Comparison of ENCODE assay signal across 38 cellular contexts in the genomic region with DNA sequence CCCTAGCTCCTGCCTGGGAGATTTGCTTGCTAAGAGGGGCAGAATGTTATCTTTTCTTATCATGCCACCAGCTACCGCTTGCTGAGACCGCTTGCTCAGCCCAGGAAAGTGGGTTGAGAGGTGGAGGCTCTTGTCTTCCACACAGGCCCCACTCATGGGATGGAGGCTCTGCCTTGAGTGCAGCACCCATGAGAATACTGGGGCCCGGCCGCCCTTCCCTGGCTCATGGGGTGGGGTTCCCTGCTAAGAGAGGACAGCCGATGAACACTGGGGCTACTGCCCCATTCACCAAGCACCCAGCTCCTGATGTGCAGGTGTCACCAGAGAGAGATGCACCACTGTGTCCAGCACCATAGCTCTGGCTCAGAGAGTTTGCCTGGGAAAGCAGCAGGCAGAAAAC.
"Had no signal": no experiment of that assay in that cellular context is flagged by ENCODE, and none has a peak within 500 bp of the region (broad histone marks: within the 10 kb centered on the region; RNA-seq: fewer than 3 reads in every experiment).

No MANE protein-coding gene starts in this region.

- H3K4me1 Mint-ChIP-seq: activated CD4-positive, alpha-beta T cell treated with anti-CD3 and anti-CD28 coated beads, Interleukin-2, amount 10 ng/mL, durations not matched to agents 24 days and 14 days; activated naive CD8-positive, alpha-beta T cell treated with anti-CD3 and anti-CD28 coated beads for 36 hours; activated T-helper 17 cell treated with anti-CD3 and anti-CD28 coated beads, Interleukin-2, amount 50 U/mL, for 72 hours; brain; central memory CD8-positive, alpha-beta T cell had no signal

- H3K36me3 ChIP-seq: adrenal gland, cardiac muscle cell had no signal

- FAIRE-seq: bronchial epithelial cell, TTC549 had no signal

- H3K27ac Mint-ChIP-seq: activated B cell treated with CpG ODN at 0.5 μM for 24 hours; activated CD4-positive, alpha-beta memory T cell treated with anti-CD3 and anti-CD28 coated beads for 36 hours; activated CD4-positive, alpha-beta T cell treated with anti-CD3 and anti-CD28 coated beads, Interleukin-2, amount 10 ng/mL, durations not matched to agents 24 days and 14 days; activated CD8-positive, alpha-beta T cell treated with anti-CD3 and anti-CD28 coated beads for 36 hours; activated naive CD4-positive, alpha-beta T cell treated with anti-CD3 and anti-CD28 coated beads for 36 hours; activated naive CD8-positive, alpha-beta T cell treated with anti-CD3 and anti-CD28 coated beads for 36 hours; activated T-cell treated with anti-CD3 and anti-CD28 coated beads, Interleukin-2, amount 50 U/mL, for 72 hours; activated T-helper 1 cell treated with anti-CD3 and anti-CD28 coated beads, Interleukin-12 subunit alpha, Interleukin-12 subunit beta, Interleukin-2, Interleukin-4 antibody, amounts not matched to agents 30 ng/mL and 10 ng/mL and 1 ng/mL, durations not matched to agents 14 hours and 24 hours and 36 hours; activated T-helper 17 cell treated with anti-CD3 and anti-CD28 coated beads, Interleukin-2, amount 50 U/mL, for 72 hours; brain; T-helper 1 cell treated with Interleukin-12 subunit alpha and Interleukin-12 subunit beta and Interleukin-4 antibody, amounts not matched to agents 30 μg/mL and 1 μg/mL, for 36 hours; T-helper 2 cell treated with Interferon-gamma antibody and Interleukin-4, amounts not matched to agents 5 μg/mL and 100 μg/mL, for 36 hours had no signal

- H3K27ac ChIP-seq: adrenal gland, cardiac muscle cell, VCaP had no signal

- H3K4me3 Mint-ChIP-seq: activated B cell treated with CpG ODN at 0.5 μM for 24 hours; activated CD4-positive, alpha-beta memory T cell treated with anti-CD3 and anti-CD28 coated beads for 36 hours; activated CD4-positive, alpha-beta T cell treated with anti-CD3 and anti-CD28 coated beads, Interleukin-2, amount 10 ng/mL, durations not matched to agents 24 days and 14 days; activated CD8-positive, alpha-beta T cell treated with anti-CD3 and anti-CD28 coated beads for 36 hours; activated naive CD4-positive, alpha-beta T cell treated with anti-CD3 and anti-CD28 coated beads for 36 hours; activated naive CD8-positive, alpha-beta T cell treated with anti-CD3 and anti-CD28 coated beads for 36 hours; activated T-cell treated with anti-CD3 and anti-CD28 coated beads, Interleukin-2, amount 50 U/mL, for 4 hours; activated T-cell treated with anti-CD3 and anti-CD28 coated beads, Interleukin-2, amount 50 U/mL, for 72 hours; activated T-helper 1 cell treated with anti-CD3 and anti-CD28 coated beads, Interleukin-12 subunit alpha, Interleukin-12 subunit beta, Interleukin-2, Interleukin-4 antibody, amounts not matched to agents 30 ng/mL and 10 ng/mL and 1 ng/mL, durations not matched to agents 14 hours and 24 hours and 36 hours; activated T-helper 17 cell treated with anti-CD3 and anti-CD28 coated beads, Interleukin-2, amount 50 U/mL, for 72 hours; brain; central memory CD8-positive, alpha-beta T cell; T-helper 1 cell treated with Interleukin-12 subunit alpha and Interleukin-12 subunit beta and Interleukin-4 antibody, amounts not matched to agents 30 μg/mL and 1 μg/mL, for 36 hours; T-helper 2 cell treated with Interferon-gamma antibody and Interleukin-4, amounts not matched to agents 5 μg/mL and 100 μg/mL, for 36 hours had no signal

- H3K9me3 Mint-ChIP-seq: activated B cell treated with CpG ODN at 0.5 μM for 24 hours; activated CD4-positive, alpha-beta memory T cell treated with anti-CD3 and anti-CD28 coated beads for 36 hours; activated CD4-positive, alpha-beta T cell treated with anti-CD3 and anti-CD28 coated beads, Interleukin-2, amount 10 ng/mL, durations not matched to agents 24 days and 14 days; activated CD8-positive, alpha-beta T cell treated with anti-CD3 and anti-CD28 coated beads for 36 hours; activated naive CD4-positive, alpha-beta T cell treated with anti-CD3 and anti-CD28 coated beads for 36 hours; activated naive CD4-positive, alpha-beta T cell treated with anti-CD3 and anti-CD28 coated beads, Interleukin-2, amount 50 U/mL, for 72 hours; activated naive CD8-positive, alpha-beta T cell treated with anti-CD3 and anti-CD28 coated beads for 36 hours; activated T-cell treated with anti-CD3 and anti-CD28 coated beads, Interleukin-2, amount 50 U/mL, for 4 hours; activated T-cell treated with anti-CD3 and anti-CD28 coated beads, Interleukin-2, amount 50 U/mL, for 72 hours; activated T-helper 1 cell treated with anti-CD3 and anti-CD28 coated beads, Interleukin-12 subunit alpha, Interleukin-12 subunit beta, Interleukin-2, Interleukin-4 antibody, amounts not matched to agents 30 ng/mL and 10 ng/mL and 1 ng/mL, durations not matched to agents 14 hours and 24 hours and 36 hours; activated T-helper 17 cell treated with anti-CD3 and anti-CD28 coated beads, Interleukin-2, amount 50 U/mL, for 72 hours; central memory CD8-positive, alpha-beta T cell; T-helper 1 cell treated with Interleukin-12 subunit alpha and Interleukin-12 subunit beta and Interleukin-4 antibody, amounts not matched to agents 30 μg/mL and 1 μg/mL, for 36 hours; T-helper 2 cell treated with Interferon-gamma antibody and Interleukin-4, amounts not matched to agents 5 μg/mL and 100 μg/mL, for 36 hours had no signal

- H3K9me3 ChIP-seq: adrenal gland had no signal

- H3K36me3 Mint-ChIP-seq: activated CD4-positive, alpha-beta memory T cell treated with anti-CD3 and anti-CD28 coated beads for 36 hours; activated naive CD4-positive, alpha-beta T cell treated with anti-CD3 and anti-CD28 coated beads, Interleukin-2, amount 50 U/mL, for 72 hours; activated naive CD8-positive, alpha-beta T cell treated with anti-CD3 and anti-CD28 coated beads for 36 hours; brain had no signal

- H3K27me3 Mint-ChIP-seq: activated CD4-positive, alpha-beta memory T cell treated with anti-CD3 and anti-CD28 coated beads for 36 hours; activated CD8-positive, alpha-beta T cell treated with anti-CD3 and anti-CD28 coated beads for 36 hours; activated naive CD8-positive, alpha-beta T cell treated with anti-CD3 and anti-CD28 coated beads for 36 hours; activated T-helper 17 cell treated with anti-CD3 and anti-CD28 coated beads, Interleukin-2, amount 50 U/mL, for 72 hours; central memory CD8-positive, alpha-beta T cell had no signal

- H3K4me1 ChIP-seq: adrenal gland had no signal

- H3K27me3 ChIP-seq: adrenal gland, cardiac muscle cell had no signal

- ATAC-seq: activated CD8-positive, alpha-beta T cell treated with anti-CD3 and anti-CD28 coated beads for 36 hours; activated naive CD4-positive, alpha-beta T cell treated with anti-CD3 and anti-CD28 coated beads, Interleukin-2, amount 50 U/mL, for 72 hours; activated T-cell treated with anti-CD3 and anti-CD28 coated beads, Interleukin-2, amount 50 U/mL, for 4 hours; activated T-cell treated with anti-CD3 and anti-CD28 coated beads, Interleukin-2, amount 50 U/mL, for 72 hours; activated T-helper 17 cell treated with anti-CD3 and anti-CD28 coated beads, Interleukin-2, amount 50 U/mL, for 72 hours had no signal

- DNase-seq: activated B cell treated with CpG ODN at 0.5 μM for 24 hours; activated CD4-positive, alpha-beta memory T cell treated with anti-CD3 and anti-CD28 coated beads for 36 hours; activated CD4-positive, alpha-beta T cell treated with anti-CD3 and anti-CD28 coated beads for 4 hours; activated CD4-positive, alpha-beta T cell treated with anti-CD3 and anti-CD28 coated beads, Interleukin-2, amount 10 ng/mL, durations not matched to agents 24 days and 14 days; activated CD4-positive, alpha-beta T cell treated with anti-CD3 and anti-CD28 coated beads, Interleukin-2, amount 50 U/mL, for 1 hour; activated CD4-positive, alpha-beta T cell treated with anti-CD3 and anti-CD28 coated beads, Interleukin-2, amount 50 U/mL, for 4 hours; activated CD4-positive, CD25-positive, alpha-beta regulatory T cell treated with anti-CD3 and anti-CD28 coated beads, Interleukin-2, amount 50 U/mL, for 72 hours; activated CD8-positive, alpha-beta memory T cell treated with anti-CD3 and anti-CD28 coated beads, Interleukin-2, amount 50 U/mL, for 4 hours; activated CD8-positive, alpha-beta T cell treated with anti-CD3 and anti-CD28 coated beads for 36 hours; activated effector memory CD4-positive, alpha-beta T cell treated with anti-CD3 and anti-CD28 coated beads, Interleukin-2, amount 50 U/mL, for 16 hours; activated gamma-delta T cell treated with Interleukin-2 at 50 U/mL for 16 hours; activated naive CD4-positive, alpha-beta T cell; activated naive CD4-positive, alpha-beta T cell treated with anti-CD3 and anti-CD28 coated beads for 36 hours; activated naive CD4-positive, alpha-beta T cell treated with anti-CD3 and anti-CD28 coated beads, Interleukin-2, amount 50 U/mL, for 16 hours; activated naive CD8-positive, alpha-beta T cell treated with anti-CD3 and anti-CD28 coated beads for 36 hours; activated T-cell treated with anti-CD3 and anti-CD28 coated beads for 4 hours; activated T-cell treated with anti-CD3 and anti-CD28 coated beads, Interleukin-2, amount 50 U/mL, for 1 hour; activated T-cell treated with anti-CD3 and anti-CD28 coated beads, Interleukin-2, amount 50 U/mL, for 4 hours; activated T-cell treated with anti-CD3 and anti-CD28 coated beads, Interleukin-2, amount 50 U/mL, for 72 hours; adrenal gland; amniotic stem cell; aorta; caudate nucleus; cerebellar nuclear complex; T-helper 1 cell; T-helper 2 cell; T-helper 9 cell had no signal

- H3K4me3 ChIP-seq: adrenal gland, cardiac muscle cell had no signal
